In genomic region chr20:22430154-22430745, GRCh38 we compare ENCODE assay signal across 1 cellular context.
A peak's percentile ranks its signal among the peaks of the same experiment; 100 is the strongest.
TF ChIP-seq lines count a peak whose summit lies in the region.

No MANE protein-coding gene starts in this region.

TF ChIP-seq in HepG2, 621 proteins besides CTCF, POLR2A, EP300 and RAD21 (continued from another document and continues in another):
- TF ChIP-seq ZNF687 (CRISPR knock-in tag; IDR thresholded peaks at IDR 0.05): no peak; the same call in 1 of the 2 replicates
- TF ChIP-seq MLXIP (CRISPR knock-in tag; IDR thresholded peaks at IDR 0.05; ENCODE audit: borderline replicate concordance): no peak
- peak; percentile 89; the same call in 1 of the 2 replicates for TF ChIP-seq HOXD1 (CRISPR knock-in tag; IDR thresholded peaks at IDR 0.05)
- TF ChIP-seq ZBTB2 (CRISPR knock-in tag; IDR thresholded peaks at IDR 0.05; ENCODE audit: low read depth): no peak
- TF ChIP-seq TIGD3 (CRISPR knock-in tag; IDR thresholded peaks at IDR 0.05; ENCODE audit: borderline replicate concordance): no peak
- TF ChIP-seq ETV5 (CRISPR knock-in tag; IDR thresholded peaks at IDR 0.05; ENCODE audit: borderline replicate concordance): no peak
- TF ChIP-seq TCF7 (IDR thresholded peaks at IDR 0.05; ENCODE audit: low read depth): 0 out of 2 replicates have a peak, but pooled peaks have one; percentile 14
- TF ChIP-seq ZNF746 (CRISPR knock-in tag; IDR thresholded peaks at IDR 0.05): no peak
- no peak; the same call in 1 of the 2 replicates for TF ChIP-seq DNMT1 (CRISPR knock-in tag; IDR thresholded peaks at IDR 0.05)
- no peak; the same call in 1 of the 2 replicates for TF ChIP-seq ZNF782 (CRISPR knock-in tag; IDR thresholded peaks at IDR 0.05; ENCODE audit: borderline replicate concordance)
- TF ChIP-seq ZNF260 (CRISPR knock-in tag; IDR thresholded peaks at IDR 0.05; ENCODE audit: borderline replicate concordance, low read depth): no peak
- TF ChIP-seq FOSL1 (CRISPR knock-in tag; IDR thresholded peaks at IDR 0.05; ENCODE audit: borderline replicate concordance): no peak; the same call in 1 of the 2 replicates
- TF ChIP-seq ZNF691 (CRISPR knock-in tag; IDR thresholded peaks at IDR 0.05; ENCODE audit: borderline replicate concordance, low read depth): no peak; the same call in 1 of the 2 replicates
- no peak for TF ChIP-seq REPIN1 (CRISPR knock-in tag; IDR thresholded peaks at IDR 0.05; ENCODE audit: borderline replicate concordance, low read depth)
- TF ChIP-seq CENPT (CRISPR knock-in tag; IDR thresholded peaks at IDR 0.05; ENCODE audit: low read depth): 0 out of 2 replicates have a peak, but pooled peaks have one; percentile 29
- no peak for TF ChIP-seq BRCA1 (CRISPR knock-in tag; IDR thresholded peaks at IDR 0.05)
- no peak; the same call in 1 of the 2 replicates for TF ChIP-seq MTA1 (CRISPR knock-in tag; IDR thresholded peaks at IDR 0.05; ENCODE audit: borderline replicate concordance)
- TF ChIP-seq ZBTB34 (CRISPR knock-in tag; IDR thresholded peaks at IDR 0.05): no peak
- TF ChIP-seq ZNF20 (CRISPR knock-in tag; IDR thresholded peaks at IDR 0.05): no peak
- no peak for TF ChIP-seq ARID2 (CRISPR knock-in tag; IDR thresholded peaks at IDR 0.05; ENCODE audit: borderline replicate concordance)
- peak; percentile 53 for TF ChIP-seq YY1 (IDR thresholded peaks at IDR 0.05; ENCODE audit: insufficient read depth, insufficient replicate concordance, low read depth, low read length)
- TF ChIP-seq ZNF281 (CRISPR knock-in tag; IDR thresholded peaks at IDR 0.05; ENCODE audit: borderline replicate concordance): peak; percentile 36; the same call in 1 of the 2 replicates
- TF ChIP-seq RCOR2 (CRISPR knock-in tag; IDR thresholded peaks at IDR 0.05): no peak
- TF ChIP-seq PHF21A (CRISPR knock-in tag; IDR thresholded peaks at IDR 0.05): no peak
- peak; percentile 47 for TF ChIP-seq SP5 (CRISPR knock-in tag; IDR thresholded peaks at IDR 0.05; ENCODE audit: borderline replicate concordance, low read depth)
- no peak for TF ChIP-seq ELK4 (CRISPR knock-in tag; IDR thresholded peaks at IDR 0.05; ENCODE audit: borderline replicate concordance)
- no peak for TF ChIP-seq ZNF674 (CRISPR knock-in tag; IDR thresholded peaks at IDR 0.05; ENCODE audit: low read depth)
- TF ChIP-seq AHR (CRISPR knock-in tag; IDR thresholded peaks at IDR 0.05): peak; percentile 35; the same call in 1 of the 2 replicates
- TF ChIP-seq TBX3 (IDR thresholded peaks at IDR 0.05; ENCODE audit: borderline replicate concordance): no peak
- TF ChIP-seq E2F1 (CRISPR knock-in tag; IDR thresholded peaks at IDR 0.05): no peak
- TF ChIP-seq ZFP62 (CRISPR knock-in tag; IDR thresholded peaks at IDR 0.05): no peak
- TF ChIP-seq ZNF24 (IDR thresholded peaks at IDR 0.05): no peak
- no peak; the same call in 1 of the 2 replicates for TF ChIP-seq HDAC1 (CRISPR knock-in tag; IDR thresholded peaks at IDR 0.05)
- TF ChIP-seq ZNF274 (CRISPR knock-in tag; IDR thresholded peaks at IDR 0.05): no peak
- TF ChIP-seq RNF219 (CRISPR knock-in tag; IDR thresholded peaks at IDR 0.05): no peak
- TF ChIP-seq ZNF280B (CRISPR knock-in tag; IDR thresholded peaks at IDR 0.05; ENCODE audit: borderline replicate concordance): peak; percentile 70; the same call in 1 of the 2 replicates
